ENCODE assay signal across 24 cellular contexts in genomic region chr6:126380072-126380583, GRCh38. TPM values are rescaled to one million over a fixed set of nuclear protein-coding genes. Genes with fewer than 3 reads are reported as not detected.
A peak's percentile ranks its signal among the peaks of the same experiment; 100 is the strongest.
DNase-seq lines count a peak whose midpoint lies in the region; ATAC-seq, FAIRE-seq and TF ChIP-seq lines count a peak whose summit lies in the region.
"Had no signal": no experiment of that assay in that cellular context is flagged by ENCODE, and none has a peak within 500 bp of the region (broad histone marks: within the 10 kb centered on the region; RNA-seq: fewer than 3 reads in every experiment).

No MANE protein-coding gene starts in this region.

- no peak for FAIRE-seq in small intestine (lab: Jason Lieb, UNC)
- FAIRE-seq: GM12891, HTR-8/SVneo had no signal

- peak; percentile 35 to 46 for TF ChIP-seq RAD21 in liver (IDR thresholded peaks at IDR 0.05)

- H3K4me3 ChIP-seq in fibroblast of the aortic adventitia (ENCODE audit: low read depth, low read length) = no peak overlapping the region
- no peak overlapping the region for H3K4me3 ChIP-seq in liver (ENCODE audit: low read depth in 1 of 3, low read length in 3 of 3)
- H3K4me3 ChIP-seq in small intestine (ENCODE audit: low read depth in 1 of 2, low read length in 2 of 2) = no peak overlapping the region
- H3K4me3 ChIP-seq: HAP-1 had no signal

- no peak overlapping the region for H3K9ac ChIP-seq in liver (ENCODE audit: low read depth in 1 of 2, low read length in 2 of 2)
- H3K9ac ChIP-seq: KMS-11 had no signal

- no peak for TF ChIP-seq CTCF in fibroblast of the aortic adventitia (IDR thresholded peaks at IDR 0.05; ENCODE audit: insufficient read depth, low read length)
- TF ChIP-seq CTCF in liver (IDR thresholded peaks at IDR 0.05; ENCODE audit: low read depth, low read length, missing input control) = no peak

- ATAC-seq in left ventricle myocardium superior = no peak
- ATAC-seq: PC-3 had no signal

- peak; percentile 39 for DNase-seq in HuH-7 (ENCODE audit: low spot score)
- peak; percentile 22 for DNase-seq in fibroblast of the aortic adventitia (ENCODE audit: low read depth)
- peak; percentile 66 for DNase-seq in small intestine
- DNase-seq in globus pallidus (ENCODE audit: low spot score) = no peak
- DNase-seq in left ventricle myocardium superior = no peak
- no peak for DNase-seq in Ammon's horn (ENCODE audit: low spot score)
- DNase-seq: 8988T, ACHN, Calu3, DMS79 treated with DMSO at 0.1 percent for 48 hours, GF-D8, GOT3, HFFc6, MM.1S, NCI-H1694, NCI-H2171 treated with DMSO at 0.1 percent for 48 hours, NCI-H524, NCI-H774, PC-3 had no signal

- H3K36me3 ChIP-seq in liver (ENCODE audit: control insufficient read depth in 4 of 4, insufficient read depth in 3 of 4, low read depth in 1 of 4, low read length in 3 of 4) = no peaks in the 10 kb centered on the region
- no peaks in the 10 kb centered on the region for H3K36me3 ChIP-seq in small intestine (ENCODE audit: control insufficient read depth in 2 of 2, insufficient read depth in 2 of 2, low read length in 2 of 2)
- H3K36me3 ChIP-seq: HAP-1 had no signal

- H3K9me3 ChIP-seq in liver (ENCODE audit: control insufficient read depth in 4 of 4, low read length in 3 of 4) = peaks cover 0 to 10% (median 3%) of the 10 kb centered on the region in 4 donors
- no peaks in the 10 kb centered on the region for H3K9me3 ChIP-seq in small intestine (ENCODE audit: control insufficient read depth, low read depth)
- H3K9me3 ChIP-seq: HAP-1 had no signal

- 17% methylated on average over 1 of the region's 1 CpG for WGBS in liver
- WGBS in small intestine, 3 donors = 9 to 52% (median 32%) methylated on average over 1 of the region's 1 CpG

- H3K27me3 ChIP-seq in liver (ENCODE audit: control insufficient read depth in 4 of 4, insufficient read depth in 4 of 4, low read length in 3 of 4) (no peaks in the 10 kb centered on the region), small intestine (ENCODE audit: control insufficient read depth in 2 of 2, insufficient read depth in 2 of 2, low read length in 2 of 2) (no peaks in the 10 kb centered on the region)

- H3K4me1 ChIP-seq in liver (ENCODE audit: control insufficient read depth in 4 of 4, insufficient read depth in 4 of 4, low read length in 3 of 4) (peaks cover 3 to 25% (median 10%) of the 10 kb centered on the region in 4 donors), small intestine (ENCODE audit: control insufficient read depth in 2 of 2, insufficient read depth in 1 of 2, low read depth in 1 of 2, low read length in 1 of 2) (no peaks in the 10 kb centered on the region)
- H3K4me1 ChIP-seq: HAP-1 had no signal

- intact Hi-C loops in left ventricle myocardium superior (cut with micrococcal nuclease) = loop anchor here (10.0 kb wide), 1 partner anchor 1935 kb away; no protein-coding TSS in a partner anchor

- H3K27ac ChIP-seq in liver (ENCODE audit: low read depth in 1 of 2, low read length in 2 of 2) (peak overlapping the region; percentile 50 to 73), small intestine (ENCODE audit: low read depth in 1 of 2, low read length in 1 of 2) (no peak overlapping the region)
- H3K27ac ChIP-seq: KMS-11 had no signal

TF ChIP-seq in liver, 16 proteins besides CTCF, POLR2A, EP300 and RAD21:
- peak; percentile 93 to 95 for TF ChIP-seq JUND (IDR thresholded peaks at IDR 0.05)
- peak; percentile 92 for TF ChIP-seq HNF4G (IDR thresholded peaks at IDR 0.05)
- peak; percentile 63 for TF ChIP-seq MAX (IDR thresholded peaks at IDR 0.05)
- peak; percentile 94 for TF ChIP-seq YY1 (IDR thresholded peaks at IDR 0.05)
- peak; percentile 67 for TF ChIP-seq REST (IDR thresholded peaks at IDR 0.05)
- TF ChIP-seq FOXA1 (IDR thresholded peaks at IDR 0.05) = peak; percentile 90
- TF ChIP-seq FOXA2 (IDR thresholded peaks at IDR 0.05) = peak; percentile 95
- no peak for TF ChIP-seq TAF1 (conservative IDR thresholded peaks at IDR 0.05)
- TF ChIP-seq SP1 (IDR thresholded peaks at IDR 0.05) = peak; percentile 100
- TF ChIP-seq GABPA (IDR thresholded peaks at IDR 0.05 in 1 of 2, conservative IDR thresholded peaks at IDR 0.05 in 1 of 2) = peak in 1 of 2 donors; percentile 43
- TF ChIP-seq NR2F2 (IDR thresholded peaks at IDR 0.05) = peak; percentile 98
- TF ChIP-seq HNF4A (conservative IDR thresholded peaks at IDR 0.05) = peak; percentile 97
- TF ChIP-seq EGR1 (IDR thresholded peaks at IDR 0.05; ENCODE audit: low read depth in 2 of 2) = peak in 1 of 2 donors; percentile 36
- TF ChIP-seq ATF3 (IDR thresholded peaks at IDR 0.05) = peak; percentile 59
- TF ChIP-seq ZBTB33 (IDR thresholded peaks at IDR 0.05) = peak; percentile 70
- TF ChIP-seq RXRA (IDR thresholded peaks at IDR 0.05) = peak; percentile 91
TF ChIP-seq in liver: peak in this region for 15.

RNA-seq across cellular contexts. Expression of gene CENPW, which starts 40.2 kb away (rescaled TPM):
- total RNA-seq in fibroblast of the aortic adventitia (ENCODE audit: low replicate concordance) (13.7 and 55.9 TPM in 2 replicates), liver (1 to 10 TPM in 1 of 2 donors, under 1 TPM in 1; 0.67 to 8.3 TPM), left ventricle myocardium superior (0.89 TPM)
- polyA plus RNA-seq in liver (1 to 10 TPM; 1.7 to 2.7 TPM), small intestine (10 to 100 TPM in 1 of 3 donors, 1 to 10 TPM in 2; 6.3 to 33.5 (median 7.3) TPM)

Comparison
In these comparisons a context has a peak if more than half of its experiments do, and no peak if none do; other contexts are left out.
1. DNase-seq: peak in HuH-7 (single experiment), fibroblast of the aortic adventitia (single experiment) and small intestine (single experiment); none in globus pallidus (single experiment), left ventricle myocardium superior (single experiment) and Ammon's horn (single experiment).
2. H3K27ac ChIP-seq: peak in liver (2 of 2); none in small intestine (0 of 2).